6 cellular contexts compared by ENCODE assay signal in genomic region chr2:48983051-48983450, GRCh38.
"Had no signal": no experiment of that assay in that cellular context is flagged by ENCODE, and none has a peak within 500 bp of the region (broad histone marks: within the 10 kb centered on the region; RNA-seq: fewer than 3 reads in every experiment).

No MANE protein-coding gene starts in this region.

- H3K4me2 ChIP-seq: GM23338 had no signal

- DNase-seq: H9, HFFc6 had no signal

- H3K27ac ChIP-seq: HL-60 had no signal

- H3K4me3 ChIP-seq: GM23338 had no signal

- ATAC-seq: GM23338, HCT116, HepG2 had no signal

- H2AFZ ChIP-seq: GM23338 had no signal
